ENCODE assay signal across 1 cellular context in the genomic region with DNA sequence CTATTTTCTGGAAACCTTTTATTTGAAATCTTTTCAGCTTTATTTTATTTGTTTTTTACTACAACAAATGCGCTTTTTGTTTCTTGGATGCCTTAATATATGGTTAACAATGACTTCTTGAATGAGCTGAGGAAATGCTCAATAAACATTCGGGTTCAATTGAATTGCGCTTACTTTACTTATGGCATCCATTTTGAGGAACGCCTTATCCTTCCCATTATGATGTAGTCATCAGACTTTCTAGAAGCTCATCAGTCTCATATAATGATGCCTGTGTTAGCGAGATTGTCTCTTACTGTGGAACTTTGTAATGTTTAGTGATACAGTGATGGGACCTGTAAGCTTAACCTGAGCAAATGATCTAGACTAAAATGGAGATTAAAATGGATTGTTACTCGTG.
TF ChIP-seq lines count a peak whose summit lies in the region.

No MANE protein-coding gene starts in this region.

TF ChIP-seq in SK-N-SH, 30 proteins besides CTCF, POLR2A, EP300 and RAD21:
- TF ChIP-seq, protein P1, sequence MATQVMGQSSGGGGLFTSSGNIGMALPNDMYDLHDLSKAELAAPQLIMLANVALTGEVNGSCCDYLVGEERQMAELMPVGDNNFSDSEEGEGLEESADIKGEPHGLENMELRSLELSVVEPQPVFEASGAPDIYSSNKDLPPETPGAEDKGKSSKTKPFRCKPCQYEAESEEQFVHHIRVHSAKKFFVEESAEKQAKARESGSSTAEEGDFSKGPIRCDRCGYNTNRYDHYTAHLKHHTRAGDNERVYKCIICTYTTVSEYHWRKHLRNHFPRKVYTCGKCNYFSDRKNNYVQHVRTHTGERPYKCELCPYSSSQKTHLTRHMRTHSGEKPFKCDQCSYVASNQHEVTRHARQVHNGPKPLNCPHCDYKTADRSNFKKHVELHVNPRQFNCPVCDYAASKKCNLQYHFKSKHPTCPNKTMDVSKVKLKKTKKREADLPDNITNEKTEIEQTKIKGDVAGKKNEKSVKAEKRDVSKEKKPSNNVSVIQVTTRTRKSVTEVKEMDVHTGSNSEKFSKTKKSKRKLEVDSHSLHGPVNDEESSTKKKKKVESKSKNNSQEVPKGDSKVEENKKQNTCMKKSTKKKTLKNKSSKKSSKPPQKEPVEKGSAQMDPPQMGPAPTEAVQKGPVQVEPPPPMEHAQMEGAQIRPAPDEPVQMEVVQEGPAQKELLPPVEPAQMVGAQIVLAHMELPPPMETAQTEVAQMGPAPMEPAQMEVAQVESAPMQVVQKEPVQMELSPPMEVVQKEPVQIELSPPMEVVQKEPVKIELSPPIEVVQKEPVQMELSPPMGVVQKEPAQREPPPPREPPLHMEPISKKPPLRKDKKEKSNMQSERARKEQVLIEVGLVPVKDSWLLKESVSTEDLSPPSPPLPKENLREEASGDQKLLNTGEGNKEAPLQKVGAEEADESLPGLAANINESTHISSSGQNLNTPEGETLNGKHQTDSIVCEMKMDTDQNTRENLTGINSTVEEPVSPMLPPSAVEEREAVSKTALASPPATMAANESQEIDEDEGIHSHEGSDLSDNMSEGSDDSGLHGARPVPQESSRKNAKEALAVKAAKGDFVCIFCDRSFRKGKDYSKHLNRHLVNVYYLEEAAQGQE (IDR thresholded peaks at IDR 0.05; ENCODE audit: low read depth, low read length) = no peak
- TF ChIP-seq JUND (IDR thresholded peaks at IDR 0.05) (no peak), FOXM1 (IDR thresholded peaks at IDR 0.05; ENCODE audit: low read depth) (no peak), GATA2 (CRISPR knock-in tag; IDR thresholded peaks at IDR 0.05) (no peak), RCOR1 (IDR thresholded peaks at IDR 0.05; ENCODE audit: low read length) (no peak), GABPA (IDR thresholded peaks at IDR 0.05; ENCODE audit: low read depth) (no peak), YY1 (IDR thresholded peaks at IDR 0.05; ENCODE audit: low read depth) (no peak; the same call in 1 of the 2 replicates), MEF2A (IDR thresholded peaks at IDR 0.05; ENCODE audit: borderline replicate concordance, low read depth) (no peak), TCF12 (IDR thresholded peaks at IDR 0.05) (no peak), NRF1 (IDR thresholded peaks at IDR 0.05; ENCODE audit: low read depth, low read length) (no peak), ELF1 (IDR thresholded peaks at IDR 0.05) (no peak), TAF1 (IDR thresholded peaks at IDR 0.05; ENCODE audit: borderline replicate concordance, low read depth, low read length) (no peak), POLR2AphosphoS5 (IDR thresholded peaks at IDR 0.05; ENCODE audit: low read depth, low read length) (no peak), RXRA (IDR thresholded peaks at IDR 0.05; ENCODE audit: borderline replicate concordance, low read depth) (no peak)
- TF ChIP-seq, protein P2, sequence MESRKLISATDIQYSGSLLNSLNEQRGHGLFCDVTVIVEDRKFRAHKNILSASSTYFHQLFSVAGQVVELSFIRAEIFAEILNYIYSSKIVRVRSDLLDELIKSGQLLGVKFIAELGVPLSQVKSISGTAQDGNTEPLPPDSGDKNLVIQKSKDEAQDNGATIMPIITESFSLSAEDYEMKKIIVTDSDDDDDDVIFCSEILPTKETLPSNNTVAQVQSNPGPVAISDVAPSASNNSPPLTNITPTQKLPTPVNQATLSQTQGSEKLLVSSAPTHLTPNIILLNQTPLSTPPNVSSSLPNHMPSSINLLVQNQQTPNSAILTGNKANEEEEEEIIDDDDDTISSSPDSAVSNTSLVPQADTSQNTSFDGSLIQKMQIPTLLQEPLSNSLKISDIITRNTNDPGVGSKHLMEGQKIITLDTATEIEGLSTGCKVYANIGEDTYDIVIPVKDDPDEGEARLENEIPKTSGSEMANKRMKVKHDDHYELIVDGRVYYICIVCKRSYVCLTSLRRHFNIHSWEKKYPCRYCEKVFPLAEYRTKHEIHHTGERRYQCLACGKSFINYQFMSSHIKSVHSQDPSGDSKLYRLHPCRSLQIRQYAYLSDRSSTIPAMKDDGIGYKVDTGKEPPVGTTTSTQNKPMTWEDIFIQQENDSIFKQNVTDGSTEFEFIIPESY (IDR thresholded peaks at IDR 0.05; ENCODE audit: borderline replicate concordance, low read depth) = no peak
- TF ChIP-seq, protein P3, sequence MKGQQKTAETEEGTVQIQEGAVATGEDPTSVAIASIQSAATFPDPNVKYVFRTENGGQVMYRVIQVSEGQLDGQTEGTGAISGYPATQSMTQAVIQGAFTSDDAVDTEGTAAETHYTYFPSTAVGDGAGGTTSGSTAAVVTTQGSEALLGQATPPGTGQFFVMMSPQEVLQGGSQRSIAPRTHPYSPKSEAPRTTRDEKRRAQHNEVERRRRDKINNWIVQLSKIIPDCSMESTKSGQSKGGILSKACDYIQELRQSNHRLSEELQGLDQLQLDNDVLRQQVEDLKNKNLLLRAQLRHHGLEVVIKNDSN (IDR thresholded peaks at IDR 0.05; ENCODE audit: borderline replicate concordance, low read depth) = no peak
- TF ChIP-seq, protein P4, sequence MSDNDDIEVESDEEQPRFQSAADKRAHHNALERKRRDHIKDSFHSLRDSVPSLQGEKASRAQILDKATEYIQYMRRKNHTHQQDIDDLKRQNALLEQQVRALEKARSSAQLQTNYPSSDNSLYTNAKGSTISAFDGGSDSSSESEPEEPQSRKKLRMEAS (IDR thresholded peaks at IDR 0.05; ENCODE audit: low read depth) = no peak
- TF ChIP-seq, protein P5, sequence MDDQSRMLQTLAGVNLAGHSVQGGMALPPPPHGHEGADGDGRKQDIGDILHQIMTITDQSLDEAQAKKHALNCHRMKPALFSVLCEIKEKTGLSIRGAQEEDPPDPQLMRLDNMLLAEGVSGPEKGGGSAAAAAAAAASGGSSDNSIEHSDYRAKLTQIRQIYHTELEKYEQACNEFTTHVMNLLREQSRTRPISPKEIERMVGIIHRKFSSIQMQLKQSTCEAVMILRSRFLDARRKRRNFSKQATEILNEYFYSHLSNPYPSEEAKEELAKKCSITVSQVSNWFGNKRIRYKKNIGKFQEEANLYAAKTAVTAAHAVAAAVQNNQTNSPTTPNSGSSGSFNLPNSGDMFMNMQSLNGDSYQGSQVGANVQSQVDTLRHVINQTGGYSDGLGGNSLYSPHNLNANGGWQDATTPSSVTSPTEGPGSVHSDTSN (IDR thresholded peaks at IDR 0.05) = no peak
